Comparison of ENCODE assay signal across 8 cellular contexts in the genomic region with DNA sequence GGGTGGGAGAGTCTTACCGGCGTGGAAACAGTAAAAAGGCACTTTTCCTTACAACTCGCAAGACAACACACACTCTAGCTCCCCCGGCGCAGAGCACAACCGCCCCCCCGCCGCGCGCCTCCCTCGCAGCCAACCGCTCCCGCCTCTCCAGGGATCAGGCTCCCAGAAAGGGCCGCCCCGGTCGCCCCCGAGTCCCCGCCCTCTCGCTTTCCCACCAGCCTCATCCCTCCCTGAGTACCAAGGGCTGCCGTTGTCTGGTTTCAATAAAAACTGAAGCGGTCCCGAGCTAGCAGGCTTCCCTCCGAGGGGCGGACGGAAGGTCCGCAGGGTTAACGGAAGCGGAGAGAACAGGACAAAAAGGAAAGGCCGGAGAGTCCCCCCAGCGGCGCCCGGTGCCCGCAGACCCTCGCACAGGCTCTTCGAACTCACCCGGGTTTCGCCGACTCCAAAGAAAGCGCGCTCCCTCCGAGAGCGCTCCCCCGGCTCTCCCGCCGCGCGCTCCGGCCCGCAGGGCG. TPM values are rescaled to one million over a fixed set of nuclear protein-coding genes. Genes with fewer than 3 reads are reported as not detected.
A peak's percentile ranks its signal among the peaks of the same experiment; 100 is the strongest.
DNase-seq lines count a peak whose midpoint lies in the region; ATAC-seq and TF ChIP-seq lines count a peak whose summit lies in the region.

No MANE protein-coding gene starts in this region.

- peak overlapping the region; percentile 77 for H3K9ac ChIP-seq in OCI-LY1 (ENCODE audit: low read length)

- H3K27ac ChIP-seq in OCI-LY1 (ENCODE audit: low read depth, low read length, poor library complexity, severe bottlenecking) (peak overlapping the region; percentile 74), thyroid gland (peak overlapping the region; percentile 96 to 99 (median 98))

- DNase-seq in AML-193 (lab: John Stamatoyannopoulos, UW) (peak; percentile 52 to 55), activated gamma-delta T cell (lab: John Stamatoyannopoulos, UW) (peak; percentile 47), fibroblast of the conjunctiva (ENCODE audit: low read depth) (peak; percentile 43), nephron progenitor cell (peak; percentile 84), thyroid gland (peak; percentile 85 to 88)

- peaks cover 53% of the 10 kb centered on the region for H3K4me1 Mint-ChIP-seq in nephron progenitor cell

- H3K79me2 ChIP-seq in OCI-LY1 (ENCODE audit: insufficient read depth, low read length): peaks cover 52% of the 10 kb centered on the region

- intact Hi-C loops in thyroid gland (cut with DNase I): no loop called here

- H3K36me3 ChIP-seq in OCI-LY1 (ENCODE audit: insufficient read depth, low read length) (peaks cover 29% of the 10 kb centered on the region), thyroid gland (no peaks in the 10 kb centered on the region)

- H3K27me3 ChIP-seq in OCI-LY1 (ENCODE audit: insufficient read depth, low read length) (no peaks in the 10 kb centered on the region), thyroid gland (no peaks in the 10 kb centered on the region)

- H3F3A ChIP-seq in OCI-LY1 (ENCODE audit: insufficient read depth, low read length): no peaks in the 10 kb centered on the region

- TF ChIP-seq CTCF in OCI-LY1 (IDR thresholded peaks at IDR 0.05; ENCODE audit: low read length): no peak
- TF ChIP-seq CTCF in nephron progenitor cell (IDR thresholded peaks at IDR 0.05): no peak
- no peak for TF ChIP-seq CTCF in thyroid gland (IDR thresholded peaks at IDR 0.05)

- H3K27ac Mint-ChIP-seq in nephron progenitor cell: peak overlapping the region; percentile 98

- peaks cover 52% of the 10 kb centered on the region for H3K4me1 ChIP-seq in OCI-LY1 (ENCODE audit: insufficient read depth, low read length, severe bottlenecking)
- H3K4me1 ChIP-seq in thyroid gland: peaks cover 13 to 24% of the 10 kb centered on the region in 2 donors

- TF ChIP-seq POLR2A in thyroid gland (IDR thresholded peaks at IDR 0.05): peak in 1 of 2 donors; percentile 65

- no peak overlapping the region for H2AFZ ChIP-seq in OCI-LY1 (ENCODE audit: low read length)

- peaks cover 6% of the 10 kb centered on the region for H3K27me3 Mint-ChIP-seq in nephron progenitor cell (ENCODE audit: low read depth, poor library complexity)

- WGBS in thyroid gland, 2 donors: 0 to 1% methylated on average over 19 to 32 of the region's 50 CpGs

- no peaks in the 10 kb centered on the region for H3K9me3 Mint-ChIP-seq in nephron progenitor cell

- H3K4me3 Mint-ChIP-seq in nephron progenitor cell: peak overlapping the region; percentile 98

- H3K4me3 ChIP-seq in OCI-LY1 (ENCODE audit: low read depth, low read length, poor library complexity, severe bottlenecking) (peak overlapping the region; percentile 72), thyroid gland (replicated peaks in 1 of 3) (peak overlapping the region; percentile 87 to 90 (median 88))

- H3K36me3 Mint-ChIP-seq in nephron progenitor cell (ENCODE audit: low read depth): peaks cover 11% of the 10 kb centered on the region

- peak overlapping the region; percentile 71 for H3K4me2 ChIP-seq in OCI-LY1 (ENCODE audit: low read length)

- H4K20me1 ChIP-seq in OCI-LY1 (ENCODE audit: insufficient read depth, low read length): no peaks in the 10 kb centered on the region; the same call in 1 of the 2 replicates

- H3K9me3 ChIP-seq in OCI-LY1 (ENCODE audit: low read length) (no peaks in the 10 kb centered on the region), thyroid gland (no peaks in the 10 kb centered on the region)

- no peaks in the 10 kb centered on the region for H3K9me2 ChIP-seq in OCI-LY1 (ENCODE audit: low read depth, low read length)

- peak; percentile 19 for ATAC-seq in GM19043 (IDR thresholded peaks at IDR 0.05; ENCODE audit: low read depth, unreplicated experiment)
- ATAC-seq in HG03439 (IDR thresholded peaks at IDR 0.05; ENCODE audit: unreplicated experiment): peak; percentile 30

RNA-seq across cellular contexts. Expression of a gene that starts 0.8 kb away (rescaled TPM):
- total RNA-seq in thyroid gland: 100 to 1,000 TPM in 1 of 4 donors, 10 to 100 TPM in 3; 74.8 to 110 (median 90.6) TPM

Comparison
In these comparisons a context has a peak if more than half of its experiments do, and no peak if none do; other contexts are left out.
1. Peak in every context shown above with its lines: DNase-seq, ATAC-seq, H3K4me3 ChIP-seq and H3K27ac ChIP-seq.